In the genomic region with DNA sequence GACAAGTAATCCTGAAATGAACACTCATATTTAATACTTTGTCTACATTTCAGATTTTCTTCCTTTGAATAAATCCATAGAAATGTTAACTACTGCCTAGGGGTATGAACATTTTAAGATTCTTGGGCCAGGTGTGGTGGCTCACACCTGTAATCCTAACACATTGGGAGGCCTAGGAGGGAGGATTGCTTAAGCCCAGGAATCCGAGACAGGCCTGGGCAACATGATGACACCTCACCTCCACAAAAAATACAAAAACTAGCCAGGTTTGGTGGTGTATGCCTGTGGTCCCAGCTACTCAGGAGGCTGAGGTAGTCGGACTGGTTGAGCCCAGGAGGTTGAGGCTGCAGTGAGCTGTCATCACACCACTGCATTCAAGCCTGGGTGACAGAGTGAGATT, we compare ENCODE assay signal across 18 cellular contexts.
DNase-seq lines count a peak whose midpoint lies in the region; ATAC-seq and TF ChIP-seq lines count a peak whose summit lies in the region.
"Had no signal": no experiment of that assay in that cellular context is flagged by ENCODE, and none has a peak within 500 bp of the region (broad histone marks: within the 10 kb centered on the region; RNA-seq: fewer than 3 reads in every experiment).

No MANE protein-coding gene starts in this region.

- no peak overlapping the region for H2BK15ac ChIP-seq in neuronal stem cell (ENCODE audit: low read length)

- no peaks in the 10 kb centered on the region for H3K36me3 ChIP-seq in neuronal stem cell (replicated peaks in 1 of 2; ENCODE audit: control insufficient read depth in 2 of 2, insufficient read depth in 2 of 2, low read length in 2 of 2)
- H3K36me3 ChIP-seq: BE2C, BLaER1 had no signal

- H3K18ac ChIP-seq in neuronal stem cell (ENCODE audit: low read length): peak overlapping the region; percentile 44

- no peak overlapping the region for H4K91ac ChIP-seq in neuronal stem cell (ENCODE audit: low read depth, low read length, poor library complexity)

- TF ChIP-seq CTCF in GM10266 (IDR thresholded peaks at IDR 0.05; ENCODE audit: control insufficient read depth, insufficient read depth, low read depth, missing control alignments): no peak
- TF ChIP-seq CTCF in GM13977 (IDR thresholded peaks at IDR 0.05; ENCODE audit: extremely low read depth, insufficient read depth, missing control alignments): no peak

- peak overlapping the region; percentile 88 for H2BK12ac ChIP-seq in neuronal stem cell (ENCODE audit: low read length)

- H2AK5ac ChIP-seq in neuronal stem cell (ENCODE audit: low read depth, low read length): no peak overlapping the region

- no peak overlapping the region for H3K14ac ChIP-seq in neuronal stem cell (ENCODE audit: low read length)

- no peak overlapping the region for H3K9ac ChIP-seq in neuronal stem cell (ENCODE audit: low read depth, low read length, poor library complexity)
- H3K9ac ChIP-seq: BLaER1 had no signal

- H3K9me3 ChIP-seq in neuronal stem cell (replicated peaks in 1 of 2; ENCODE audit: control insufficient read depth in 2 of 2, insufficient read depth in 1 of 2, low read depth in 1 of 2, low read length in 2 of 2): peaks cover 2 to 8% of the 10 kb centered on the region in 2 donors
- H3K9me3 ChIP-seq: BE2C, BLaER1 had no signal

- no peaks in the 10 kb centered on the region for H3K4me1 ChIP-seq in neuronal stem cell (ENCODE audit: control insufficient read depth in 2 of 2, insufficient read depth in 1 of 2, low read depth in 1 of 2, low read length in 2 of 2)
- H3K4me1 ChIP-seq: BE2C, BLaER1, Caco-2 had no signal

- H3K27me3 ChIP-seq in neuronal stem cell (ENCODE audit: control insufficient read depth in 3 of 3, insufficient read depth in 3 of 3, low read depth in 1 of 3, low read length in 3 of 3): no peaks in the 10 kb centered on the region
- H3K27me3 ChIP-seq: BE2C, BLaER1 had no signal

- H4K8ac ChIP-seq in neuronal stem cell (ENCODE audit: low read depth, low read length): no peak overlapping the region

- H3K23ac ChIP-seq in neuronal stem cell (ENCODE audit: low read depth, low read length, poor library complexity): no peak overlapping the region

- H3K4ac ChIP-seq in neuronal stem cell (ENCODE audit: low read length): no peak overlapping the region

- no peak overlapping the region for H2BK120ac ChIP-seq in neuronal stem cell (ENCODE audit: low read depth, low read length)

- no CpG with 5 or more reads among the region's 2 CpGs for WGBS in neuronal stem cell (ENCODE audit: extremely low coverage in 2 of 2, insufficient read length in 2 of 2, insufficient replicate concordance in 1 of 2), 2 donors

- H2AFZ ChIP-seq in neuronal stem cell (ENCODE audit: low read length): no peak overlapping the region

- DNase-seq in islet precursor cell: peak; percentile 18
- no peak for DNase-seq in neuronal stem cell (ENCODE audit: low spot score)
- no peak for DNase-seq in GM10266 (ENCODE audit: extremely low spot score)
- DNase-seq in GM13977 (ENCODE audit: low spot score): no peak
- DNase-seq: 8988T; ACHN; BE2C; C1 segment of cervical spinal cord; Caco-2; Calu3; CD4-positive, alpha-beta memory T cell; CD4-positive, CD25-positive, alpha-beta regulatory T cell; CD8-positive, alpha-beta memory T cell; DMS79 treated with DMSO at 0.1 percent for 48 hours; GF-D8 had no signal

- ATAC-seq in HG03460 (IDR thresholded peaks at IDR 0.05; ENCODE audit: unreplicated experiment): no peak
- ATAC-seq: GM12878 had no signal

- no peak overlapping the region for H3K4me3 ChIP-seq in neuronal stem cell (ENCODE audit: low read length in 2 of 2)
- H3K4me3 ChIP-seq: BLaER1, GM12878 had no signal

- H3K27ac ChIP-seq in neuronal stem cell (replicated peaks; ENCODE audit: low read length): no peak overlapping the region
- H3K27ac ChIP-seq: BLaER1 had no signal

- no peak overlapping the region for H2BK5ac ChIP-seq in neuronal stem cell (ENCODE audit: low read length)

- in situ Hi-C loops in GM13977 (cut with MboI; ENCODE audit: low pct_unique_long_range_greater_than_20kb, low sequenced_read_pairs, unreplicated experiment): no loop called here

- no peaks in the 10 kb centered on the region for H3K79me1 ChIP-seq in neuronal stem cell (ENCODE audit: low read depth, low read length)

- H3K4me2 ChIP-seq in neuronal stem cell (ENCODE audit: insufficient read depth, low read length, poor library complexity, severe bottlenecking): no peak overlapping the region
- H3K4me2 ChIP-seq: BLaER1 had no signal
